Comparison of ENCODE assay signal across 8 cellular contexts in genomic region chr3:48989796-48990635, GRCh38. TPM values are rescaled to one million over a fixed set of nuclear protein-coding genes. Genes with fewer than 3 reads are reported as not detected.
A peak's percentile ranks its signal among the peaks of the same experiment; 100 is the strongest.
DNase-seq lines count a peak whose midpoint lies in the region; ATAC-seq and TF ChIP-seq lines count a peak whose summit lies in the region.

P4HTM (plus strand) TSS chr3:48990241; CDS start chr3:48990257, 16 bp downstream.

- ATAC-seq in GM19468 (IDR thresholded peaks at IDR 0.05; ENCODE audit: extremely low read depth, unreplicated experiment) = peak; percentile 15
- ATAC-seq in thoracic aorta (ENCODE audit: insufficient number of reproducible peaks, low FRiP score, low read depth) = peak; percentile 64

- peaks cover 3% of the 10 kb centered on the region for H3K4me1 ChIP-seq in ovary (ENCODE audit: insufficient read depth)
- H3K4me1 ChIP-seq in thoracic aorta (ENCODE audit: control insufficient read depth in 1 of 2, low read depth in 2 of 2) = peaks cover 9 to 32% of the 10 kb centered on the region in 2 donors

- no peaks in the 10 kb centered on the region for H3K27me3 Mint-ChIP-seq in IgD-negative memory B cell
- H3K27me3 Mint-ChIP-seq in activated naive CD8-positive, alpha-beta T cell = no peaks in the 10 kb centered on the region

- H3K4me1 Mint-ChIP-seq in IgD-negative memory B cell = peaks cover 21 to 30% (median 30%) of the 10 kb centered on the region in 3 donors
- peaks cover 41% of the 10 kb centered on the region for H3K4me1 Mint-ChIP-seq in activated naive CD8-positive, alpha-beta T cell (ENCODE audit: low read depth)

- H3K4me3 ChIP-seq in ovary = peak within 1 kb of the TSS; percentile 68
- peak within 1 kb of the TSS; percentile 88 for H3K4me3 ChIP-seq in thoracic aorta

- peak; percentile 16 to 73 (median 63) for TF ChIP-seq CTCF in ovary (IDR thresholded peaks at IDR 0.05)
- TF ChIP-seq CTCF in thoracic aorta (IDR thresholded peaks at IDR 0.05) = peak; percentile 39

- DNase-seq in CMK (ENCODE audit: low read depth) (peak; percentile 76), SKM-1 treated with dmso at 0.1 percent for 144 hours (lab: John Stamatoyannopoulos, UW; ENCODE audit: unreplicated experiment) (peak; percentile 62), glomerular visceral epithelial cell (ENCODE audit: extremely low spot score) (peak; percentile 93), ovary (peak; percentile 92 to 95 (median 93)), thoracic aorta (ENCODE audit: low spot score) (peak; percentile 59)

- no peaks in the 10 kb centered on the region for H3K9me3 Mint-ChIP-seq in IgD-negative memory B cell
- H3K9me3 Mint-ChIP-seq in activated naive CD8-positive, alpha-beta T cell (ENCODE audit: low read depth) = no peaks in the 10 kb centered on the region

- H3K27me3 ChIP-seq in ovary = no peaks in the 10 kb centered on the region
- no peaks in the 10 kb centered on the region for H3K27me3 ChIP-seq in thoracic aorta (replicated peaks; ENCODE audit: insufficient read depth)

- no peaks in the 10 kb centered on the region for H3K9me3 ChIP-seq in ovary
- H3K9me3 ChIP-seq in thoracic aorta = no peaks in the 10 kb centered on the region

- H3K27ac Mint-ChIP-seq in IgD-negative memory B cell = peak within 1 kb of the TSS; percentile 67 to 92 (median 91)
- H3K27ac Mint-ChIP-seq in activated naive CD8-positive, alpha-beta T cell = peak within 1 kb of the TSS; percentile 91

- peak within 1 kb of the TSS; percentile 90 to 99 (median 96) for H3K4me3 Mint-ChIP-seq in IgD-negative memory B cell
- peak within 1 kb of the TSS; percentile 92 for H3K4me3 Mint-ChIP-seq in activated naive CD8-positive, alpha-beta T cell

- TF ChIP-seq EP300 in ovary (IDR thresholded peaks at IDR 0.05) = no peak

- peaks cover 3% of the 10 kb centered on the region for H3K36me3 Mint-ChIP-seq in IgD-negative memory B cell
- H3K36me3 Mint-ChIP-seq in activated naive CD8-positive, alpha-beta T cell = peaks cover 2% of the 10 kb centered on the region

- 0 to 1% (median 0%) methylated on average over 50 to 91 of the region's 91 CpGs for WGBS in ovary, 3 donors

- peak within 1 kb of the TSS; percentile 95 to 96 for H3K27ac ChIP-seq in ovary
- H3K27ac ChIP-seq in thoracic aorta = peak within 1 kb of the TSS; percentile 93 to 95

- H3K36me3 ChIP-seq in ovary (no peaks in the 10 kb centered on the region), thoracic aorta (peaks cover 6% of the 10 kb centered on the region)

- peak; percentile 74 for TF ChIP-seq POLR2A in ovary (IDR thresholded peaks at IDR 0.05)

- intact Hi-C loops in ovary (cut with DNase I) = loop anchor here in 3 of 4 donors (2.0 to 10.0 kb wide), 4 partner anchors 17 to 457 kb away; partner anchors contain the start of genes QRICH1 (in 1 of the 3) and WDR6 (in 1 of the 3)

RNA-seq across cellular contexts. Expression of gene P4HTM, which starts in this region (rescaled TPM):
- polyA plus RNA-seq in IgD-negative memory B cell (20.4 TPM), ovary (10 to 100 TPM; 16.6 to 33.5 TPM)
- total RNA-seq in ovary (100 to 1,000 TPM in 1 of 7 donors, 10 to 100 TPM in 6; 31.5 to 125 (median 46.5) TPM), thoracic aorta (10 to 100 TPM; 57.6 to 75.1 TPM)

Comparison
In these comparisons a context has a peak if more than half of its experiments do, and no peak if none do; other contexts are left out.
1. Peak in every context shown above with its lines: DNase-seq, ATAC-seq, H3K4me3 ChIP-seq and H3K27ac ChIP-seq.